8 cellular contexts compared by ENCODE assay signal in genomic region chr7:116802144-116802747, GRCh38.
DNase-seq lines count a peak whose midpoint lies in the region; ATAC-seq and TF ChIP-seq lines count a peak whose summit lies in the region.

No MANE protein-coding gene starts in this region.

- peak overlapping the region; percentile 79 for H3K27ac ChIP-seq in RWPE2 (ENCODE audit: poor library complexity, severe bottlenecking)
- H3K27ac ChIP-seq in epithelial cell of prostate = peak overlapping the region; percentile 89

- H3K9me3 ChIP-seq in RWPE2 (ENCODE audit: severe bottlenecking) = no peaks in the 10 kb centered on the region

- H3K4me1 ChIP-seq in RWPE2 (ENCODE audit: insufficient read depth, poor library complexity, severe bottlenecking) = peaks cover 36% of the 10 kb centered on the region

- peaks cover 9% of the 10 kb centered on the region for H3K36me3 ChIP-seq in RWPE2 (ENCODE audit: low read depth)

- H3K27me3 ChIP-seq in RWPE2 (ENCODE audit: insufficient read depth, poor library complexity, severe bottlenecking) = no peaks in the 10 kb centered on the region

- DNase-seq in EH (ENCODE audit: low read depth) (peak; percentile 88), RWPE2 (ENCODE audit: low spot score) (no peak), epithelial cell of prostate (ENCODE audit: low read depth, low spot score) (no peak), retina (peak; percentile 36), NCI-H1048 (lab: John Stamatoyannopoulos, UW) (no peak), globus pallidus (ENCODE audit: low spot score) (no peak)

- no peak for ATAC-seq in RWPE2 (ENCODE audit: low read depth)
- no peak for ATAC-seq in HG03432 (IDR thresholded peaks at IDR 0.05; ENCODE audit: unreplicated experiment)
- ATAC-seq in HG03097 (IDR thresholded peaks at IDR 0.05; ENCODE audit: low FRiP score, unreplicated experiment) = no peak

- no peak for TF ChIP-seq CTCF in RWPE2 (IDR thresholded peaks at IDR 0.05; ENCODE audit: poor library complexity, severe bottlenecking)

- H3K4me3 ChIP-seq in RWPE2 (ENCODE audit: severe bottlenecking) = no peak overlapping the region

Comparison
In these comparisons a context has a peak if more than half of its experiments do, and no peak if none do; other contexts are left out.
1. DNase-seq: peak in EH (single experiment) and retina (single experiment); none in RWPE2 (single experiment), epithelial cell of prostate (single experiment), NCI-H1048 (single experiment) and globus pallidus (single experiment).